15 cellular contexts compared by ENCODE assay signal in the genomic region with DNA sequence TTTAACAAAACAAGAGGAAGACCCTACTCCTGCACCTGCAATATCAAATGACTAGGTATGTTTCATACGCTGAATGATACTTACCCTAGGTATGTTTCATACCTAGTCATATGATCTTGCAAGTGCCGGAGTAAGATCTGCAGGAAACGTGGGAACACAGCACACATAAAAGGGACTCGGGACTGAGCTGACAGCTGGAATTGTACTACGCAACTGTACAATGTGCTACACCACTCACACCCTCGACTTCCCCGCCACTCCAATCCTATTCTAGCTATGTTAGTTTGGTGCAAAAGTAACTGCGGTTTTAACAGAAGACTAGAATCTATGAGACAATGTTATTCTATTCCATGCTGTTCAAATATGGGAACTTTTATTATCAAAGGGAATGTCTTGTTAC. TPM values are rescaled to one million over a fixed set of nuclear protein-coding genes. Genes with fewer than 3 reads are reported as not detected.
"Had no signal": no experiment of that assay in that cellular context is flagged by ENCODE, and none has a peak within 500 bp of the region (broad histone marks: within the 10 kb centered on the region; RNA-seq: fewer than 3 reads in every experiment).

No MANE protein-coding gene starts in this region.

- H3K27ac ChIP-seq: esophagus muscularis mucosa, SJCRH30, transverse colon had no signal

- ATAC-seq: stimulated activated naive CD8-positive, alpha-beta T cell treated with anti-CD3 and anti-CD28 coated beads, Interleukin-15, Interleukin-2, amounts not matched to agents 100 U/mL and 50 U/mL, for 24 hours had no signal

- H3K9me3 Mint-ChIP-seq: nephron had no signal

- H3K27me3 ChIP-seq: esophagus muscularis mucosa, SJCRH30, transverse colon had no signal

- H3K4me1 ChIP-seq: SJCRH30, transverse colon had no signal

- DNase-seq: hippocampal formation; kidney glomerular epithelial cell; mesendoderm; nucleus accumbens; retina; SJCRH30; stimulated activated CD4-positive, alpha-beta T cell treated with anti-CD3 and anti-CD28 coated beads, Interleukin-15, amount 100 ng/mL, for 24 hours; stimulated activated CD4-positive, alpha-beta T cell treated with anti-CD3 and anti-CD28 coated beads, Interleukin-4, amount 100 ng/mL, for 1 hour; stimulated activated naive CD8-positive, alpha-beta T cell treated with anti-CD3 and anti-CD28 coated beads, Interleukin-15, Interleukin-2, amounts not matched to agents 100 U/mL and 50 U/mL, for 24 hours; T-helper 9 cell; transverse colon had no signal

- H3K27ac Mint-ChIP-seq: nephron had no signal

- H3K4me3 Mint-ChIP-seq: nephron had no signal

- H3K4me3 ChIP-seq: esophagus muscularis mucosa, SJCRH30, transverse colon had no signal

- H3K9me3 ChIP-seq: esophagus muscularis mucosa, SJCRH30, transverse colon had no signal

- H3K4me1 Mint-ChIP-seq: nephron had no signal

RNA-seq across cellular contexts. Expression of gene IL5RA, which starts 47.3 kb away (rescaled TPM):
- total RNA-seq: glomerular endothelial cell, SJCRH30, skeletal muscle tissue had no signal
